ENCODE assay signal across 19 cellular contexts in genomic region chr6:25130518-25130917, GRCh38.
A peak's percentile ranks its signal among the peaks of the same experiment; 100 is the strongest.
DNase-seq lines count a peak whose midpoint lies in the region; ATAC-seq, FAIRE-seq and TF ChIP-seq lines count a peak whose summit lies in the region.
"Had no signal": no experiment of that assay in that cellular context is flagged by ENCODE, and none has a peak within 500 bp of the region (broad histone marks: within the 10 kb centered on the region; RNA-seq: fewer than 3 reads in every experiment).

No MANE protein-coding gene starts in this region.

- peaks cover 8% of the 10 kb centered on the region for H3K36me3 Mint-ChIP-seq in chondrocyte (ENCODE audit: low read depth)

- DNase-seq in AML-193 (lab: John Stamatoyannopoulos, UW) (peak; percentile 48 to 52), EH (ENCODE audit: low read depth) (peak; percentile 33), chondrocyte (ENCODE audit: low spot score) (no peak), trophoblast cell (peak in 1 of 2 donors; percentile 84), pancreas (no peak)
- DNase-seq: activated CD4-positive, alpha-beta T cell treated with anti-CD3 and anti-CD28 coated beads for 1 hour; activated T-cell treated with anti-CD3 and anti-CD28 coated beads for 4 hours; effector memory CD4-positive, alpha-beta T cell; foreskin keratinocyte; H9; lower lobe of right lung; naive thymus-derived CD8-positive, alpha-beta T cell; NCI-H1694; NCI-H446; SHP77 treated with DMSO at 0.1 percent for 48 hours had no signal

- H3K27ac Mint-ChIP-seq in chondrocyte (ENCODE audit: unreplicated experiment) = no peak overlapping the region
- H3K27ac Mint-ChIP-seq: H9, progenitor cell of endocrine pancreas had no signal

- no peak overlapping the region for H2BK5ac ChIP-seq in trophoblast cell (ENCODE audit: low read depth, low read length, poor library complexity)

- H3K4me3 ChIP-seq in trophoblast cell (ENCODE audit: low read depth, low read length) (no peak overlapping the region), pancreas (no peak overlapping the region)
- H3K4me3 ChIP-seq: cardiac muscle cell, lower lobe of right lung had no signal

- H2AFZ ChIP-seq in trophoblast cell (ENCODE audit: insufficient read depth, low read length, poor library complexity) = no peak overlapping the region

- intact Hi-C loops in pancreas (cut with DNase I) = no loop called here

- no peak overlapping the region for H3K23ac ChIP-seq in trophoblast cell (ENCODE audit: low read length)

- no CpG with 5 or more reads among the region's 2 CpGs for WGBS in trophoblast cell (ENCODE audit: extremely low coverage, insufficient coverage, insufficient read length)
- 45 to 48% methylated on average over 2 of the region's 2 CpGs for WGBS in pancreas, 2 donors

- H2AK5ac ChIP-seq in trophoblast cell (ENCODE audit: low read length) = no peak overlapping the region

- peaks cover 8% of the 10 kb centered on the region for H3K9me3 Mint-ChIP-seq in chondrocyte (ENCODE audit: low read depth)

- H3K9me3 ChIP-seq in trophoblast cell (ENCODE audit: insufficient read depth, low read depth, low read length) = peaks cover 2% of the 10 kb centered on the region
- H3K9me3 ChIP-seq in pancreas = no peaks in the 10 kb centered on the region

- H4K8ac ChIP-seq in trophoblast cell (ENCODE audit: low read depth, low read length) = no peak overlapping the region

- H3K27ac ChIP-seq in trophoblast cell (ENCODE audit: low read depth, low read length) = peak overlapping the region; percentile 41
- no peak overlapping the region for H3K27ac ChIP-seq in pancreas
- H3K27ac ChIP-seq: cardiac muscle cell, foreskin keratinocyte, lower lobe of right lung had no signal

- no peak overlapping the region for H3K4ac ChIP-seq in trophoblast cell (ENCODE audit: low read depth, low read length)

- no peak overlapping the region for H2BK120ac ChIP-seq in trophoblast cell (ENCODE audit: insufficient read depth, low read length, poor library complexity)

- no peak overlapping the region for H3K4me2 ChIP-seq in trophoblast cell (ENCODE audit: low read length)

- no peaks in the 10 kb centered on the region for H3K27me3 ChIP-seq in trophoblast cell (ENCODE audit: insufficient read depth, low read length)
- no peaks in the 10 kb centered on the region for H3K27me3 ChIP-seq in pancreas
- H3K27me3 ChIP-seq: cardiac muscle cell, foreskin keratinocyte had no signal

- H3K79me2 ChIP-seq in trophoblast cell (ENCODE audit: control insufficient read depth, insufficient read depth, low read length, poor library complexity) = no peaks in the 10 kb centered on the region

- FAIRE-seq in pancreas (lab: Jason Lieb, UNC) = no peak

- H3K79me1 ChIP-seq in trophoblast cell (ENCODE audit: low read length) = no peaks in the 10 kb centered on the region

- peaks cover 24% of the 10 kb centered on the region for H3K4me1 Mint-ChIP-seq in chondrocyte (ENCODE audit: low read depth)

- no peaks in the 10 kb centered on the region for H3K4me1 ChIP-seq in trophoblast cell (ENCODE audit: control insufficient read depth in 1 of 2, insufficient read depth in 2 of 2, low read length in 2 of 2)
- no peaks in the 10 kb centered on the region for H3K4me1 ChIP-seq in pancreas
- H3K4me1 ChIP-seq: foreskin keratinocyte had no signal

- no peak overlapping the region for H4K12ac ChIP-seq in trophoblast cell (ENCODE audit: low read depth, low read length)

- no peak for ATAC-seq in pancreas
- no peak for ATAC-seq in HG03571 (IDR thresholded peaks at IDR 0.05; ENCODE audit: unreplicated experiment)
- no peak for ATAC-seq in GM18870 (IDR thresholded peaks at IDR 0.05; ENCODE audit: unreplicated experiment)
- ATAC-seq: foreskin keratinocyte; naive thymus-derived CD8-positive, alpha-beta T cell had no signal

- H3K4me3 Mint-ChIP-seq in chondrocyte (ENCODE audit: unreplicated experiment) = no peak overlapping the region
- H3K4me3 Mint-ChIP-seq: H9 had no signal

- H4K91ac ChIP-seq in trophoblast cell (ENCODE audit: low read depth, low read length) = no peak overlapping the region

- no peaks in the 10 kb centered on the region for H3K27me3 Mint-ChIP-seq in chondrocyte (ENCODE audit: low read depth)
- H3K27me3 Mint-ChIP-seq: naive thymus-derived CD8-positive, alpha-beta T cell; progenitor cell of endocrine pancreas had no signal

- no peak overlapping the region for H2BK12ac ChIP-seq in trophoblast cell (ENCODE audit: low read length)

- TF ChIP-seq CTCF in chondrocyte (IDR thresholded peaks at IDR 0.05) (peak; percentile 8), pancreas (IDR thresholded peaks at IDR 0.05) (no peak)

- no peak overlapping the region for H3K9ac ChIP-seq in trophoblast cell (ENCODE audit: low read length)

- H3K14ac ChIP-seq in trophoblast cell (ENCODE audit: low read length) = no peak overlapping the region

- no peak overlapping the region for H3K18ac ChIP-seq in trophoblast cell (ENCODE audit: low read length)

- peaks cover 0 to 3% of the 10 kb centered on the region in 2 experiments for H3K36me3 ChIP-seq in trophoblast cell (ENCODE audit: control insufficient read depth in 1 of 2, insufficient read depth in 2 of 2, low read length in 2 of 2)
- no peaks in the 10 kb centered on the region for H3K36me3 ChIP-seq in pancreas
- H3K36me3 ChIP-seq: cardiac muscle cell had no signal

Comparison
In these comparisons a context has a peak if more than half of its experiments do, and no peak if none do; other contexts are left out.
1. DNase-seq: peak in AML-193 (2 of 2) and EH (single experiment); none in chondrocyte (single experiment) and pancreas (0 of 6).